19 cellular contexts compared by ENCODE assay signal in genomic region chr2:217852812-217853211, GRCh38.
DNase-seq lines count a peak whose midpoint lies in the region; ATAC-seq and TF ChIP-seq lines count a peak whose summit lies in the region.
"Had no signal": no experiment of that assay in that cellular context is flagged by ENCODE, and none has a peak within 500 bp of the region (broad histone marks: within the 10 kb centered on the region; RNA-seq: fewer than 3 reads in every experiment).

No MANE protein-coding gene starts in this region.

- no peaks in the 10 kb centered on the region for H3K9me3 ChIP-seq in heart left ventricle
- no peaks in the 10 kb centered on the region for H3K9me3 ChIP-seq in mesenchymal stem cell (ENCODE audit: control insufficient read depth, low read length)
- H3K9me3 ChIP-seq in spleen, result no peaks in the 10 kb centered on the region
- H3K9me3 ChIP-seq in prostate gland, result no peaks in the 10 kb centered on the region
- H3K9me3 ChIP-seq: BLaER1, colonic mucosa had no signal

- no peak overlapping the region for H4K8ac ChIP-seq in mesenchymal stem cell (ENCODE audit: low read length)

- H2BK120ac ChIP-seq in mesenchymal stem cell (ENCODE audit: low read depth, low read length), result no peak overlapping the region

- H3K27me3 ChIP-seq in heart left ventricle, result no peaks in the 10 kb centered on the region
- no peaks in the 10 kb centered on the region for H3K27me3 ChIP-seq in mesenchymal stem cell (ENCODE audit: control insufficient read depth in 1 of 2, insufficient read depth in 1 of 2, low read length in 2 of 2)
- H3K27me3 ChIP-seq in spleen (replicated peaks in 1 of 7), result no peaks in the 10 kb centered on the region
- H3K27me3 ChIP-seq in prostate gland (replicated peaks; ENCODE audit: insufficient read depth), result no peaks in the 10 kb centered on the region
- H3K27me3 ChIP-seq: BLaER1, colonic mucosa had no signal

- peak overlapping the region; percentile 35 for H3K9ac ChIP-seq in mesenchymal stem cell (ENCODE audit: low read length)
- H3K9ac ChIP-seq: BLaER1 had no signal

- DNase-seq in heart left ventricle (no peak), Right ventricle myocardium superior (no peak), mesenchymal stem cell (no peak), spleen (peak; percentile 52), NCI-H446 (lab: John Stamatoyannopoulos, UW) (no peak), activated gamma-delta T cell (lab: John Stamatoyannopoulos, UW) (no peak), prostate gland (ENCODE audit: low spot score) (no peak)
- no peak for DNase-seq in activated CD4-positive, alpha-beta T cell treated with anti-CD3 and anti-CD28 coated beads, Interleukin-2, amount 50 U/mL, for 48 hours
- DNase-seq: activated CD4-positive, alpha-beta T cell treated with anti-CD3 and anti-CD28 coated beads, Interleukin-2, amount 50 U/mL, for 4 hours; activated naive CD4-positive, alpha-beta T cell; activated T-cell treated with anti-CD3 and anti-CD28 coated beads for 4 hours; DMS 273 treated with DMSO at 0.1 percent for 48 hours; NCI-H2029 treated with DMSO at 0.1 percent for 48 hours; nephron progenitor cell; RPMI8226; stimulated activated naive CD4-positive, alpha-beta T cell treated with Interleukin-2 at 50 U/mL for 16 hours had no signal

- no peak overlapping the region for H3K4me2 ChIP-seq in mesenchymal stem cell (ENCODE audit: low read length, poor library complexity, severe bottlenecking)
- H3K4me2 ChIP-seq: BLaER1 had no signal

- ATAC-seq in heart left ventricle (no peak), Right ventricle myocardium superior (ENCODE audit: poor library complexity) (no peak)

- H2AK5ac ChIP-seq in mesenchymal stem cell (ENCODE audit: low read length, severe bottlenecking), result no peak overlapping the region

- intact Hi-C loops in heart left ventricle (cut with DNase I), result loop anchor here in 3 of 10 donors (2.0 to 10.0 kb wide), 2 partner anchors 26 to 48 kb away; no protein-coding TSS in a partner anchor
- intact Hi-C loops in Right ventricle myocardium superior (cut with DNase I), result no loop called here
- intact Hi-C loops in spleen (cut with DNase I; ENCODE audit: low total_unique reads), result no loop called here
- intact Hi-C loops in prostate gland (cut with DNase I), result no loop called here

- H3K79me1 ChIP-seq in mesenchymal stem cell (replicated peaks; ENCODE audit: low read length, poor library complexity, severe bottlenecking), result peaks cover 31% of the 10 kb centered on the region

- no peak overlapping the region for H3K18ac ChIP-seq in mesenchymal stem cell (ENCODE audit: low read depth in 1 of 2, low read length in 2 of 2)

- no peak for TF ChIP-seq POLR2A in heart left ventricle (IDR thresholded peaks at IDR 0.05)
- no peak for TF ChIP-seq POLR2A in spleen (IDR thresholded peaks at IDR 0.05)
- no peak for TF ChIP-seq POLR2A in prostate gland (IDR thresholded peaks at IDR 0.05)

- H3K23ac ChIP-seq in mesenchymal stem cell (ENCODE audit: low read length in 2 of 2), result no peak overlapping the region

- no peak overlapping the region for H2BK5ac ChIP-seq in mesenchymal stem cell (ENCODE audit: low read depth, low read length, poor library complexity, severe bottlenecking)

- no peak overlapping the region for H2BK15ac ChIP-seq in mesenchymal stem cell (ENCODE audit: low read depth, poor library complexity, severe bottlenecking)

- H3K27ac ChIP-seq in heart left ventricle, result peak overlapping the region in 11 of 12 donors; percentile 17 to 98 (median 78)
- H3K27ac ChIP-seq in mesenchymal stem cell (ENCODE audit: low read length, poor library complexity, severe bottlenecking), result no peak overlapping the region
- peak overlapping the region in 3 of 8 donors; percentile 10 to 27 (median 25) for H3K27ac ChIP-seq in spleen
- H3K27ac ChIP-seq in prostate gland, result no peak overlapping the region
- H3K27ac ChIP-seq: BLaER1, colonic mucosa, epithelial cell of prostate had no signal

- no peak overlapping the region for H2BK12ac ChIP-seq in mesenchymal stem cell (ENCODE audit: low read length in 2 of 2)

- no peak overlapping the region for H3K4ac ChIP-seq in mesenchymal stem cell (ENCODE audit: low read depth in 1 of 2, low read length in 2 of 2)

- no peak overlapping the region for H4K91ac ChIP-seq in mesenchymal stem cell (ENCODE audit: low read length)

- H3K36me3 ChIP-seq in heart left ventricle, result peaks cover 0 to 77% (median 53%) of the 10 kb centered on the region in 9 donors
- peaks cover 49 to 61% of the 10 kb centered on the region in 2 experiments for H3K36me3 ChIP-seq in mesenchymal stem cell (ENCODE audit: control insufficient read depth in 1 of 2, insufficient read depth in 2 of 2, low read depth in 1 of 2, low read length in 2 of 2)
- peaks cover 0 to 78% (median 11%) of the 10 kb centered on the region in 6 donors for H3K36me3 ChIP-seq in spleen
- H3K36me3 ChIP-seq in prostate gland, result peaks cover 0 to under 1% of the 10 kb centered on the region in 2 donors
- H3K36me3 ChIP-seq: colonic mucosa had no signal

- H3K4me1 ChIP-seq in heart left ventricle, result peaks cover 24 to 100% (median 91%) of the 10 kb centered on the region in 12 donors
- peaks cover 38% of the 10 kb centered on the region for H3K4me1 ChIP-seq in mesenchymal stem cell (ENCODE audit: control insufficient read depth, insufficient read depth, low read depth, low read length)
- peaks cover 11 to 91% (median 41%) of the 10 kb centered on the region in 6 donors for H3K4me1 ChIP-seq in spleen
- H3K4me1 ChIP-seq in prostate gland (replicated peaks), result peaks cover 5% of the 10 kb centered on the region
- H3K4me1 ChIP-seq: colonic mucosa had no signal

- H3K4me3 ChIP-seq in heart left ventricle, result peak overlapping the region in 1 of 12 donors; percentile 3
- H3K4me3 ChIP-seq in mesenchymal stem cell (ENCODE audit: insufficient read depth in 1 of 2, low read depth in 1 of 2, low read length in 2 of 2), result no peak overlapping the region
- H3K4me3 ChIP-seq in spleen, result no peak overlapping the region
- no peak overlapping the region for H3K4me3 ChIP-seq in prostate gland
- H3K4me3 ChIP-seq: BLaER1, colonic mucosa had no signal

- TF ChIP-seq CTCF in heart left ventricle (IDR thresholded peaks at IDR 0.05), result no peak
- no peak for TF ChIP-seq CTCF in spleen (IDR thresholded peaks at IDR 0.05 in 8 of 11, conservative IDR thresholded peaks at IDR 0.05 in 3 of 11)
- TF ChIP-seq CTCF in prostate gland (IDR thresholded peaks at IDR 0.05), result no peak

- H3K14ac ChIP-seq in mesenchymal stem cell (ENCODE audit: low read length in 2 of 2), result no peak overlapping the region

- WGBS in heart left ventricle, 4 donors, result 51 to 52% (median 52%) methylated on average over 7 of the region's 7 CpGs
- 82% methylated on average over 7 of the region's 7 CpGs for WGBS in mesenchymal stem cell
- 76 to 92% (median 84%) methylated on average over 7 of the region's 7 CpGs for WGBS in spleen, 5 donors
- 67% methylated on average over 7 of the region's 7 CpGs for WGBS in prostate gland

- H2AFZ ChIP-seq in mesenchymal stem cell (ENCODE audit: low read depth, low read length), result no peak overlapping the region

Comparison
In these comparisons a context has a peak if more than half of its experiments do, and no peak if none do; other contexts are left out.
1. H3K27ac ChIP-seq: peak in heart left ventricle (11 of 12); none in mesenchymal stem cell (single experiment) and prostate gland (0 of 2).